In genomic region chr7:8669501-8669851, GRCh38 we compare ENCODE assay signal across 37 cellular contexts.
"Had no signal": no experiment of that assay in that cellular context is flagged by ENCODE, and none has a peak within 500 bp of the region (broad histone marks: within the 10 kb centered on the region; RNA-seq: fewer than 3 reads in every experiment).

No MANE protein-coding gene starts in this region.

- H3K4me3 Mint-ChIP-seq: activated naive CD4-positive, alpha-beta T cell treated with anti-CD3 and anti-CD28 coated beads for 36 hours; activated naive CD4-positive, alpha-beta T cell treated with anti-CD3 and anti-CD28 coated beads, Interleukin-2, amount 10 ng/mL, durations not matched to agents 7 days and 5 days; activated naive CD4-positive, alpha-beta T cell treated with anti-CD3 and anti-CD28 coated beads, Interleukin-2, amount 50 U/mL, for 24 hours; activated naive CD8-positive, alpha-beta T cell; activated naive CD8-positive, alpha-beta T cell treated with anti-CD3 and anti-CD28 coated beads for 36 hours; activated naive CD8-positive, alpha-beta T cell treated with anti-CD3 and anti-CD28 coated beads, Interleukin-2, amount 10 ng/mL, durations not matched to agents 7 days and 5 days; activated naive CD8-positive, alpha-beta T cell treated with anti-CD3 and anti-CD28 coated beads, Interleukin-2, amount 50 U/mL, for 24 hours; activated T-cell treated with anti-CD3 and anti-CD28 coated beads, Interleukin-2, amount 50 U/mL, for 24 hours; activated T-cell treated with anti-CD3 and anti-CD28 coated beads, Interleukin-2, amount 50 U/mL, for 4 hours; activated T-cell treated with anti-CD3 and anti-CD28 coated beads, Interleukin-2, amount 50 U/mL, for 72 hours; activated T-helper 17 cell treated with anti-CD3 and anti-CD28 coated beads, Interleukin-2, amount 50 U/mL, for 72 hours; brain; central memory CD8-positive, alpha-beta T cell had no signal

- H3K36me3 ChIP-seq: adrenal gland, ascending aorta, brain microvascular endothelial cell, breast epithelium, cardiac muscle cell had no signal

- H3K27me3 ChIP-seq: adrenal gland, ascending aorta, brain microvascular endothelial cell, breast epithelium, cardiac muscle cell had no signal

- H3K27me3 Mint-ChIP-seq: activated naive CD4-positive, alpha-beta T cell treated with anti-CD3 and anti-CD28 coated beads, Interleukin-2, amount 10 ng/mL, durations not matched to agents 7 days and 5 days; activated naive CD4-positive, alpha-beta T cell treated with anti-CD3 and anti-CD28 coated beads, Interleukin-2, amount 50 U/mL, for 24 hours; activated naive CD8-positive, alpha-beta T cell treated with anti-CD3 and anti-CD28 coated beads for 36 hours; activated naive CD8-positive, alpha-beta T cell treated with anti-CD3 and anti-CD28 coated beads, Interleukin-2, amount 10 ng/mL, durations not matched to agents 7 days and 5 days; activated naive CD8-positive, alpha-beta T cell treated with anti-CD3 and anti-CD28 coated beads, Interleukin-2, amount 50 U/mL, for 24 hours; activated T-cell treated with anti-CD3 and anti-CD28 coated beads, Interleukin-2, amount 50 U/mL, for 24 hours; activated T-helper 17 cell treated with anti-CD3 and anti-CD28 coated beads, Interleukin-2, amount 50 U/mL, for 72 hours; brain; central memory CD8-positive, alpha-beta T cell had no signal

- H3K4me3 ChIP-seq: adrenal gland, ascending aorta, breast epithelium, cardiac muscle cell had no signal

- H3K27ac Mint-ChIP-seq: activated naive CD4-positive, alpha-beta T cell treated with anti-CD3 and anti-CD28 coated beads for 36 hours; activated naive CD4-positive, alpha-beta T cell treated with anti-CD3 and anti-CD28 coated beads, Interleukin-2, amount 10 ng/mL, durations not matched to agents 7 days and 5 days; activated naive CD4-positive, alpha-beta T cell treated with anti-CD3 and anti-CD28 coated beads, Interleukin-2, amount 50 U/mL, for 24 hours; activated naive CD4-positive, alpha-beta T cell treated with anti-CD3 and anti-CD28 coated beads, Interleukin-2, amount 50 U/mL, for 72 hours; activated naive CD8-positive, alpha-beta T cell; activated naive CD8-positive, alpha-beta T cell treated with anti-CD3 and anti-CD28 coated beads for 36 hours; activated naive CD8-positive, alpha-beta T cell treated with anti-CD3 and anti-CD28 coated beads, Interleukin-2, amount 10 ng/mL, durations not matched to agents 7 days and 5 days; activated naive CD8-positive, alpha-beta T cell treated with anti-CD3 and anti-CD28 coated beads, Interleukin-2, amount 50 U/mL, for 24 hours; activated T-cell treated with anti-CD3 and anti-CD28 coated beads, Interleukin-2, amount 50 U/mL, for 24 hours; activated T-cell treated with anti-CD3 and anti-CD28 coated beads, Interleukin-2, amount 50 U/mL, for 72 hours; activated T-helper 17 cell treated with anti-CD3 and anti-CD28 coated beads, Interleukin-2, amount 50 U/mL, for 72 hours; activated T-helper 2 cell treated with anti-CD3 and anti-CD28 coated beads, Interferon-gamma antibody, Interleukin-2, Interleukin-4, amounts not matched to agents 10 μg/mL and 5 μg/mL and 100 μg/mL, durations not matched to agents 14 hours and 24 hours and 36 hours; brain had no signal

- H3K36me3 Mint-ChIP-seq: activated naive CD4-positive, alpha-beta T cell treated with anti-CD3 and anti-CD28 coated beads, Interleukin-2, amount 10 ng/mL, durations not matched to agents 7 days and 5 days; activated naive CD4-positive, alpha-beta T cell treated with anti-CD3 and anti-CD28 coated beads, Interleukin-2, amount 50 U/mL, for 24 hours; activated naive CD4-positive, alpha-beta T cell treated with anti-CD3 and anti-CD28 coated beads, Interleukin-2, amount 50 U/mL, for 72 hours; activated naive CD8-positive, alpha-beta T cell; activated naive CD8-positive, alpha-beta T cell treated with anti-CD3 and anti-CD28 coated beads for 36 hours; activated naive CD8-positive, alpha-beta T cell treated with anti-CD3 and anti-CD28 coated beads, Interleukin-2, amount 10 ng/mL, durations not matched to agents 7 days and 5 days; brain had no signal

- H3K4me1 ChIP-seq: ascending aorta, breast epithelium had no signal

- H3K27ac ChIP-seq: adrenal gland, ascending aorta, brain microvascular endothelial cell, breast epithelium, cardiac muscle cell had no signal

- H3K9me3 ChIP-seq: ascending aorta had no signal

- DNase-seq: activated effector memory CD4-positive, alpha-beta T cell treated with anti-CD3 and anti-CD28 coated beads, Interleukin-2, amount 50 U/mL, for 16 hours; activated effector memory CD4-positive, alpha-beta T cell treated with Interleukin-2 at 50 U/mL for 16 hours; activated gamma-delta T cell; activated gamma-delta T cell treated with Interleukin-2 at 50 U/mL for 16 hours; activated naive CD4-positive, alpha-beta T cell; activated naive CD4-positive, alpha-beta T cell treated with anti-CD3 and anti-CD28 coated beads for 36 hours; activated naive CD4-positive, alpha-beta T cell treated with anti-CD3 and anti-CD28 coated beads, Interleukin-2, amount 10 ng/mL, durations not matched to agents 7 days and 5 days; activated naive CD4-positive, alpha-beta T cell treated with anti-CD3 and anti-CD28 coated beads, Interleukin-2, amount 50 U/mL, for 16 hours; activated naive CD4-positive, alpha-beta T cell treated with Interleukin-2 at 50 U/mL for 16 hours; activated naive CD8-positive, alpha-beta T cell treated with anti-CD3 and anti-CD28 coated beads for 36 hours; activated naive CD8-positive, alpha-beta T cell treated with anti-CD3 and anti-CD28 coated beads, Interleukin-2, amount 10 ng/mL, durations not matched to agents 7 days and 5 days; activated naive CD8-positive, alpha-beta T cell treated with anti-CD3 and anti-CD28 coated beads, Interleukin-2, amount 50 U/mL, for 24 hours; activated T-cell treated with anti-CD3 and anti-CD28 coated beads for 4 hours; activated T-cell treated with anti-CD3 and anti-CD28 coated beads, Interleukin-2, amount 50 U/mL, for 1 hour; activated T-cell treated with anti-CD3 and anti-CD28 coated beads, Interleukin-2, amount 50 U/mL, for 24 hours; activated T-cell treated with anti-CD3 and anti-CD28 coated beads, Interleukin-2, amount 50 U/mL, for 4 hours; activated T-cell treated with anti-CD3 and anti-CD28 coated beads, Interleukin-2, amount 50 U/mL, for 48 hours; activated T-cell treated with anti-CD3 and anti-CD28 coated beads, Interleukin-2, amount 50 U/mL, for 72 hours; adrenal gland; amniotic stem cell; amygdala; anterior cingulate cortex; brain microvascular endothelial cell; caudate nucleus; cerebellar nuclear complex had no signal

- H3K9me3 Mint-ChIP-seq: activated naive CD4-positive, alpha-beta T cell treated with anti-CD3 and anti-CD28 coated beads, Interleukin-2, amount 10 ng/mL, durations not matched to agents 7 days and 5 days; activated naive CD8-positive, alpha-beta T cell treated with anti-CD3 and anti-CD28 coated beads, Interleukin-2, amount 10 ng/mL, durations not matched to agents 7 days and 5 days; activated naive CD8-positive, alpha-beta T cell treated with anti-CD3 and anti-CD28 coated beads, Interleukin-2, amount 50 U/mL, for 24 hours; activated T-helper 17 cell treated with anti-CD3 and anti-CD28 coated beads, Interleukin-2, amount 50 U/mL, for 72 hours had no signal

- ATAC-seq: activated naive CD4-positive, alpha-beta T cell treated with anti-CD3 and anti-CD28 coated beads, Interleukin-2, amount 50 U/mL, for 72 hours; activated T-cell treated with anti-CD3 and anti-CD28 coated beads, Interleukin-2, amount 50 U/mL, for 4 hours; activated T-helper 17 cell treated with anti-CD3 and anti-CD28 coated beads, Interleukin-2, amount 50 U/mL, for 72 hours had no signal

- FAIRE-seq: astrocyte, bronchial epithelial cell had no signal

- H3K4me1 Mint-ChIP-seq: activated naive CD4-positive, alpha-beta T cell treated with anti-CD3 and anti-CD28 coated beads, Interleukin-2, amount 10 ng/mL, durations not matched to agents 7 days and 5 days; activated naive CD4-positive, alpha-beta T cell treated with anti-CD3 and anti-CD28 coated beads, Interleukin-2, amount 50 U/mL, for 24 hours; activated naive CD8-positive, alpha-beta T cell treated with anti-CD3 and anti-CD28 coated beads for 36 hours; activated naive CD8-positive, alpha-beta T cell treated with anti-CD3 and anti-CD28 coated beads, Interleukin-2, amount 10 ng/mL, durations not matched to agents 7 days and 5 days; activated naive CD8-positive, alpha-beta T cell treated with anti-CD3 and anti-CD28 coated beads, Interleukin-2, amount 50 U/mL, for 24 hours; activated T-helper 17 cell treated with anti-CD3 and anti-CD28 coated beads, Interleukin-2, amount 50 U/mL, for 72 hours; brain; central memory CD8-positive, alpha-beta T cell had no signal
